ENCODE assay signal across 8 cellular contexts in genomic region chr11:26286472-26287066, GRCh38. TPM values are rescaled to one million over a fixed set of nuclear protein-coding genes. Genes with fewer than 3 reads are reported as not detected.
A peak's percentile ranks its signal among the peaks of the same experiment; 100 is the strongest.
DNase-seq lines count a peak whose midpoint lies in the region; ATAC-seq and TF ChIP-seq lines count a peak whose summit lies in the region.

No MANE protein-coding gene starts in this region.

- no peak for TF ChIP-seq EP300 in SK-N-SH (IDR thresholded peaks at IDR 0.05; ENCODE audit: borderline replicate concordance in 1 of 2, low read depth in 1 of 2, low read length in 1 of 2)

- H3K4me2 ChIP-seq in SK-N-SH = no peak overlapping the region

- 61% methylated on average over 5 of the region's 5 CpGs for WGBS in SK-N-SH (ENCODE audit: low lambda C conversion rate)

- H3K9me2 ChIP-seq in SK-N-SH = no peaks in the 10 kb centered on the region

- H3K36me3 ChIP-seq in SK-N-SH (replicated peaks in 1 of 2; ENCODE audit: control insufficient read depth in 1 of 2, insufficient read depth in 2 of 2, low read length in 1 of 2) = no peaks in the 10 kb centered on the region

- TF ChIP-seq CTCF in SK-N-SH (IDR thresholded peaks at IDR 0.05) = peak; percentile 56

- no peak overlapping the region for H3K9ac ChIP-seq in SK-N-SH

- H2AFZ ChIP-seq in SK-N-SH (ENCODE audit: low read depth) = no peak overlapping the region

- peak; percentile 55 for TF ChIP-seq RAD21 in SK-N-SH (IDR thresholded peaks at IDR 0.05; ENCODE audit: low read length)

- no peaks in the 10 kb centered on the region for H3K27me3 ChIP-seq in SK-N-SH (ENCODE audit: insufficient read depth)

- peaks cover 0 to 3% of the 10 kb centered on the region in 2 experiments; a peak in 1 of 4 replicates for H3K4me1 ChIP-seq in SK-N-SH (ENCODE audit: control insufficient read depth in 1 of 2, insufficient read depth in 2 of 2, low read depth in 1 of 2, low read length in 1 of 2)

- no peaks in the 10 kb centered on the region for H4K20me1 ChIP-seq in SK-N-SH (ENCODE audit: insufficient read depth)

- CTCF ChIA-PET in SK-N-SH (lab: Yijun Ruan, JAX) = interaction anchor here (0.7 to 2.1 kb wide), 15 partner anchors 8 to 873 kb away, joined by 3 to 11 read pairs (median 4); no protein-coding TSS in a partner anchor

- H3K79me2 ChIP-seq in SK-N-SH (ENCODE audit: insufficient read depth) = no peaks in the 10 kb centered on the region

- no peaks in the 10 kb centered on the region for H3K9me3 ChIP-seq in SK-N-SH

- DNase-seq in DMS53 (lab: John Stamatoyannopoulos, UW) (peak; percentile 43), SK-N-SH (peak; percentile 47), kidney tubule cell (ENCODE audit: low spot score) (peak; percentile 13), NCI-H446 treated with DMSO at 0.1 percent for 48 hours (lab: John Stamatoyannopoulos, UW) (no peak), GOT3 (lab: John Stamatoyannopoulos, UW) (no peak)
- DNase-seq in stimulated activated CD4-positive, alpha-beta T cell treated with anti-CD3 and anti-CD28 coated beads, Interleukin-2, amount 100 ng/mL, for 48 hours = no peak

- POLR2A ChIA-PET in SK-N-SH (lab: Yijun Ruan, JAX) = no interaction called here

- H3K4me3 ChIP-seq in SK-N-SH (ENCODE audit: low read depth in 2 of 2, low read length in 1 of 2) = no peak overlapping the region

- ATAC-seq in HG02623 (IDR thresholded peaks at IDR 0.05; ENCODE audit: unreplicated experiment) (peak; percentile 70), GM21825 (IDR thresholded peaks at IDR 0.05; ENCODE audit: unreplicated experiment) (no peak)

- H3K27ac ChIP-seq in SK-N-SH (ENCODE audit: low read depth in 2 of 2, low read length in 1 of 2) = no peak overlapping the region

- no peaks in the 10 kb centered on the region for H3F3A ChIP-seq in SK-N-SH (replicated peaks; ENCODE audit: insufficient read depth)

TF ChIP-seq in SK-N-SH, 30 proteins besides CTCF, POLR2A, EP300 and RAD21:
- TF ChIP-seq CHD2 (IDR thresholded peaks at IDR 0.05; ENCODE audit: low read length, partially characterized antibody) (no peak), NFIC (IDR thresholded peaks at IDR 0.05; ENCODE audit: borderline replicate concordance) (no peak), SMC3 (IDR thresholded peaks at IDR 0.05; ENCODE audit: low read depth, low read length) (0 out of 2 replicates have a peak, but pooled peaks have one; percentile 34)

RNA-seq across cellular contexts. Expression of gene ANO3, which starts 45.4 kb away (rescaled TPM):
- polyA plus RNA-seq in SK-N-SH (2012; rRNA removed) = 0.13 and 0.32 TPM in 2 replicates
- polyA plus RNA-seq in SK-N-SH (2012; cell fraction: cytosol; rRNA removed) = 0.28 and 0.33 TPM in 2 replicates
- 0.11 and 0.38 TPM in 2 replicates for polyA plus RNA-seq in SK-N-SH (2012; cell fraction: nucleus; rRNA removed)

Comparison
In these comparisons a context has a peak if more than half of its experiments do, and no peak if none do; other contexts are left out.
1. DNase-seq: peak in DMS53 (single experiment), SK-N-SH (single experiment) and kidney tubule cell (single experiment); none in stimulated activated CD4-positive, alpha-beta T cell treated with anti-CD3 and anti-CD28 coated beads, Interleukin-2, amount 100 ng/mL, for 48 hours (0 of 2), NCI-H446 treated with DMSO at 0.1 percent for 48 hours (single experiment) and GOT3 (single experiment).